Comparison of ENCODE assay signal across 11 cellular contexts in the genomic region with DNA sequence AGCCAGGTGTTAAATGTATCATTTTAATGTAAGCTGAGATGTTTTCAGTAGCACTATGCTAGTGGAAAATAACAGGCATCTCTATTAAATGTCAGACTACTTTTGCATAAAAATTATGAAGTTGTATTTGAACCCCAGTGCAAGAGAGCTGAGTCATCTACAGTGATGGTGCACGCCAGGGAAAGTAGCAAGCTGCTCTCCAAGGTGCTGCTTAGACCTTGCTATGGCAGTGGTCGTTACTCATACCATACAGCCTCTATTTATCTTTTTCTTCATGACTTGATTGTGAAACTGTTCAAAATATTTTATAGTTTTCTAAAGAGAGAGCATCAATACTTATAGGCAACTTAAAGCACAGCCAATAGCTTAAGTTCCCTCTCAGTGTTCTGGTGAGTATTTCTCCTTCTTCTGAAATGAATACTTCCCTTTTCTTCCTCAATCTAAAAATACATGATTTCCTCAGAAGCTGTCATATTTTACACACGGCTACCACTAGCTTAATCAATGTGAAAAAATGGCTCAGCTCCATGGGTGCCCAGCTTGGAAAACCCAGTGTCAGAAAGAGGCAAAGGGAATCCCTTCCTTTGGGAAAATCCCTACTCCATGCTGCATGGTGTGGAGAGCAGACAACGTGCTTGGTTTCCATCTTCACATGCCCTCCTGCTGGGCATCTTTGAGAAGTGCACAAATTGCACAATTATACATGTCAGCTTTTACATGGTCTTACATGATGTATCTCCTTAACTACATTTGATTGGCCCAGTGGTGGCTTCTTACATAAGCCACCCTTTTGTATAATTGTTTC.
A peak's percentile ranks its signal among the peaks of the same experiment; 100 is the strongest.
DNase-seq lines count a peak whose midpoint lies in the region; ATAC-seq and TF ChIP-seq lines count a peak whose summit lies in the region.
"Had no signal": no experiment of that assay in that cellular context is flagged by ENCODE, and none has a peak within 500 bp of the region (broad histone marks: within the 10 kb centered on the region; RNA-seq: fewer than 3 reads in every experiment).

No MANE protein-coding gene starts in this region.

- 71% methylated on average over 4 of the region's 4 CpGs for WGBS in prostate gland
- 64% methylated on average over 4 of the region's 4 CpGs for WGBS in right cardiac atrium
- 43 to 55% methylated on average over 4 of the region's 4 CpGs for WGBS in esophagus squamous epithelium, 2 donors

- intact Hi-C loops in prostate gland (cut with DNase I) = no loop called here
- intact Hi-C loops in right cardiac atrium (cut with DNase I) = no loop called here
- intact Hi-C loops in esophagus squamous epithelium (cut with DNase I) = no loop called here

- H3K9me3 ChIP-seq in prostate gland (no peaks in the 10 kb centered on the region), right cardiac atrium (ENCODE audit: control insufficient read depth, low read length) (no peaks in the 10 kb centered on the region), esophagus squamous epithelium (no peaks in the 10 kb centered on the region)
- H3K9me3 ChIP-seq: BLaER1 treated with 17β-estradiol and CSF1 and Interleukin-3, amounts not matched to agents 10 nM and 100 nM had no signal

- H3K4me1 ChIP-seq in prostate gland (replicated peaks) = no peaks in the 10 kb centered on the region
- no peaks in the 10 kb centered on the region for H3K4me1 ChIP-seq in right cardiac atrium (ENCODE audit: control insufficient read depth, insufficient read depth, low read length)
- H3K4me1 ChIP-seq in esophagus squamous epithelium = no peaks in the 10 kb centered on the region

- peak; percentile 10; the same call in 1 of the 2 replicates for TF ChIP-seq CTCF in 22Rv1 (IDR thresholded peaks at IDR 0.05)
- no peak for TF ChIP-seq CTCF in prostate gland (IDR thresholded peaks at IDR 0.05)
- TF ChIP-seq CTCF in esophagus squamous epithelium (IDR thresholded peaks at IDR 0.05) = no peak

- H3K27me3 ChIP-seq in prostate gland (replicated peaks; ENCODE audit: insufficient read depth) = no peaks in the 10 kb centered on the region
- H3K27me3 ChIP-seq in right cardiac atrium (ENCODE audit: control insufficient read depth, insufficient read depth) = no peaks in the 10 kb centered on the region
- no peaks in the 10 kb centered on the region for H3K27me3 ChIP-seq in esophagus squamous epithelium
- H3K27me3 ChIP-seq: BLaER1 treated with 17β-estradiol and CSF1 and Interleukin-3, amounts not matched to agents 10 nM and 100 nM had no signal

- H3K27ac ChIP-seq in 22Rv1 = no peak overlapping the region
- no peak overlapping the region for H3K27ac ChIP-seq in prostate gland
- H3K27ac ChIP-seq in right cardiac atrium (ENCODE audit: low read length) = no peak overlapping the region
- no peak overlapping the region for H3K27ac ChIP-seq in esophagus squamous epithelium
- H3K27ac ChIP-seq: BLaER1 treated with 17β-estradiol and CSF1 and Interleukin-3, amounts not matched to agents 10 nM and 100 nM had no signal

- DNase-seq in SK-N-DZ (ENCODE audit: low spot score) (peak; percentile 26), GF-D8 (lab: John Stamatoyannopoulos, UW) (no peak), prostate gland (ENCODE audit: low spot score) (no peak), right cardiac atrium (no peak), esophagus squamous epithelium (lab: John Stamatoyannopoulos, UW) (no peak)
- DNase-seq: activated naive CD4-positive, alpha-beta T cell treated with Interleukin-2 at 50 U/mL for 16 hours; T-helper 17 cell had no signal

- H3K36me3 ChIP-seq in prostate gland = no peaks in the 10 kb centered on the region
- H3K36me3 ChIP-seq in esophagus squamous epithelium = no peaks in the 10 kb centered on the region
- H3K36me3 ChIP-seq: BLaER1 treated with 17β-estradiol and CSF1 and Interleukin-3, amounts not matched to agents 10 nM and 100 nM had no signal

- ATAC-seq in GM19372 (IDR thresholded peaks at IDR 0.05; ENCODE audit: low read depth, unreplicated experiment) (peak; percentile 45), HG03097 (IDR thresholded peaks at IDR 0.05; ENCODE audit: low FRiP score, unreplicated experiment) (peak; percentile 35), right cardiac atrium (no peak)
- ATAC-seq: T-helper 17 cell had no signal

- TF ChIP-seq POLR2A in prostate gland (IDR thresholded peaks at IDR 0.05) (no peak), esophagus squamous epithelium (IDR thresholded peaks at IDR 0.05) (no peak)

- no peak overlapping the region for H3K4me3 ChIP-seq in prostate gland
- no peak overlapping the region for H3K4me3 ChIP-seq in right cardiac atrium (ENCODE audit: low read length)
- H3K4me3 ChIP-seq in esophagus squamous epithelium = no peak overlapping the region
- H3K4me3 ChIP-seq: BLaER1 treated with 17β-estradiol and CSF1 and Interleukin-3, amounts not matched to agents 10 nM and 100 nM had no signal

Comparison
In these comparisons a context has a peak if more than half of its experiments do, and no peak if none do; other contexts are left out.
1. ATAC-seq: peak in GM19372 (single experiment) and HG03097 (single experiment); none in right cardiac atrium (0 of 2).